21 cellular contexts compared by ENCODE assay signal in genomic region chr4:122669911-122670738, GRCh38. TPM values are rescaled to one million over a fixed set of nuclear protein-coding genes. Genes with fewer than 3 reads are reported as not detected.
DNase-seq lines count a peak whose midpoint lies in the region; ATAC-seq and TF ChIP-seq lines count a peak whose summit lies in the region.
"Had no signal": no experiment of that assay in that cellular context is flagged by ENCODE, and none has a peak within 500 bp of the region (broad histone marks: within the 10 kb centered on the region; RNA-seq: fewer than 3 reads in every experiment).

No MANE protein-coding gene starts in this region.

- no peak overlapping the region for H3K4me2 ChIP-seq in trophoblast cell (ENCODE audit: low read length)

- H3K4me1 Mint-ChIP-seq in activated T-cell treated with anti-CD3 and anti-CD28 coated beads, Interleukin-2, amount 50 U/mL, for 72 hours (ENCODE audit: low read depth): peaks cover 70% of the 10 kb centered on the region
- H3K4me1 Mint-ChIP-seq in T-helper 1 cell treated with Interleukin-12 subunit alpha and Interleukin-12 subunit beta and Interleukin-4 antibody, amounts not matched to agents 30 μg/mL and 1 μg/mL, for 36 hours (ENCODE audit: low read depth): peaks cover 76% of the 10 kb centered on the region
- H3K4me1 Mint-ChIP-seq in activated T-helper 17 cell treated with anti-CD3 and anti-CD28 coated beads, Interleukin-2, amount 50 U/mL, for 72 hours: peaks cover 26% of the 10 kb centered on the region
- H3K4me1 Mint-ChIP-seq in WTC11: peaks cover 14% of the 10 kb centered on the region
- H3K4me1 Mint-ChIP-seq: CD14-positive monocyte had no signal

- POLR2A ChIA-PET in WTC11 (lab: Charles Lee): no interaction called here

- H2BK12ac ChIP-seq in trophoblast cell (ENCODE audit: low read length): peak overlapping the region; percentile 39

- DNase-seq in activated T-cell treated with anti-CD3 and anti-CD28 coated beads, Interleukin-2, amount 50 U/mL, for 72 hours: no peak
- no peak for DNase-seq in activated T-cell treated with anti-CD3 and anti-CD28 coated beads, Interleukin-2, amount 50 U/mL, for 1 hour
- no peak for DNase-seq in trophoblast cell
- DNase-seq in dedifferentiated amniotic fluid mesenchymal stem cell (ENCODE audit: extremely low spot score): no peak
- DNase-seq in WTC11 (ENCODE audit: low spot score): no peak
- DNase-seq: ACHN, AML-193, COR-L47, DMS153, GM23248, KBM-7, NCI-H1417 treated with DMSO at 0.1 percent for 48 hours, NCI-H2029, NCI-H2171 treated with DMSO at 0.1 percent for 48 hours, NCI-H748 treated with DMSO at 0.1 percent for 48 hours, OCI-M1 had no signal

- H2BK5ac ChIP-seq in trophoblast cell (ENCODE audit: low read depth, low read length, poor library complexity): no peak overlapping the region

- peaks cover 10% of the 10 kb centered on the region for H3K79me1 ChIP-seq in trophoblast cell (ENCODE audit: low read length)

- H3K18ac ChIP-seq in trophoblast cell (ENCODE audit: low read length): peak overlapping the region; percentile 39

- no CpG with 5 or more reads among the region's 33 CpGs for WGBS in trophoblast cell (ENCODE audit: extremely low coverage, insufficient coverage, insufficient read length)

- H4K12ac ChIP-seq in trophoblast cell (ENCODE audit: low read depth, low read length): no peak overlapping the region

- no peak overlapping the region for H3K27ac ChIP-seq in trophoblast cell (ENCODE audit: low read depth, low read length)
- H3K27ac ChIP-seq: GM23248 had no signal

- no peak overlapping the region for H3K4me3 ChIP-seq in trophoblast cell (ENCODE audit: low read depth, low read length)
- H3K4me3 ChIP-seq: GM23248 had no signal

- CTCF ChIA-PET in WTC11 (lab: Charles Lee): no interaction called here

- no peak for ATAC-seq in activated T-cell treated with anti-CD3 and anti-CD28 coated beads, Interleukin-2, amount 50 U/mL, for 72 hours (replicated peaks in 1 of 2)
- no peak for ATAC-seq in activated T-helper 17 cell treated with anti-CD3 and anti-CD28 coated beads, Interleukin-2, amount 50 U/mL, for 72 hours (replicated peaks)
- no peak for ATAC-seq in WTC11

- H2BK120ac ChIP-seq in trophoblast cell (ENCODE audit: insufficient read depth, low read length, poor library complexity): no peak overlapping the region

- H3K36me3 Mint-ChIP-seq in activated T-cell treated with anti-CD3 and anti-CD28 coated beads, Interleukin-2, amount 50 U/mL, for 72 hours (ENCODE audit: insufficient read depth in 2 of 2): peaks cover 11 to 13% of the 10 kb centered on the region in 2 donors
- H3K36me3 Mint-ChIP-seq in T-helper 1 cell treated with Interleukin-12 subunit alpha and Interleukin-12 subunit beta and Interleukin-4 antibody, amounts not matched to agents 30 μg/mL and 1 μg/mL, for 36 hours (ENCODE audit: low read depth): peaks cover 1% of the 10 kb centered on the region
- H3K36me3 Mint-ChIP-seq in activated T-helper 17 cell treated with anti-CD3 and anti-CD28 coated beads, Interleukin-2, amount 50 U/mL, for 72 hours (ENCODE audit: low read depth): no peaks in the 10 kb centered on the region
- H3K36me3 Mint-ChIP-seq in WTC11: no peaks in the 10 kb centered on the region
- H3K36me3 Mint-ChIP-seq: CD14-positive monocyte had no signal

- no peak overlapping the region for H3K4ac ChIP-seq in trophoblast cell (ENCODE audit: low read depth, low read length)

- H3K4me1 ChIP-seq in trophoblast cell (ENCODE audit: control insufficient read depth in 1 of 2, insufficient read depth in 2 of 2, low read length in 2 of 2): peaks cover 5 to 16% of the 10 kb centered on the region in 2 experiments

- H4K91ac ChIP-seq in trophoblast cell (ENCODE audit: low read depth, low read length): peak overlapping the region; percentile 46

- H3K9me3 Mint-ChIP-seq in activated T-cell treated with anti-CD3 and anti-CD28 coated beads, Interleukin-2, amount 50 U/mL, for 72 hours: no peaks in the 10 kb centered on the region
- no peaks in the 10 kb centered on the region for H3K9me3 Mint-ChIP-seq in T-helper 1 cell treated with Interleukin-12 subunit alpha and Interleukin-12 subunit beta and Interleukin-4 antibody, amounts not matched to agents 30 μg/mL and 1 μg/mL, for 36 hours
- H3K9me3 Mint-ChIP-seq in activated T-helper 17 cell treated with anti-CD3 and anti-CD28 coated beads, Interleukin-2, amount 50 U/mL, for 72 hours: no peaks in the 10 kb centered on the region
- peaks cover 7% of the 10 kb centered on the region for H3K9me3 Mint-ChIP-seq in WTC11

- H3K27me3 ChIP-seq in trophoblast cell (ENCODE audit: insufficient read depth, low read length): no peaks in the 10 kb centered on the region

- no peaks in the 10 kb centered on the region for H3K36me3 ChIP-seq in trophoblast cell (ENCODE audit: control insufficient read depth in 1 of 2, insufficient read depth in 2 of 2, low read length in 2 of 2)

- H4K8ac ChIP-seq in trophoblast cell (ENCODE audit: low read depth, low read length): no peak overlapping the region

- H3K27me3 Mint-ChIP-seq in activated T-cell treated with anti-CD3 and anti-CD28 coated beads, Interleukin-2, amount 50 U/mL, for 72 hours (ENCODE audit: low read depth): peaks cover 7% of the 10 kb centered on the region
- H3K27me3 Mint-ChIP-seq in T-helper 1 cell treated with Interleukin-12 subunit alpha and Interleukin-12 subunit beta and Interleukin-4 antibody, amounts not matched to agents 30 μg/mL and 1 μg/mL, for 36 hours (ENCODE audit: low read depth): no peaks in the 10 kb centered on the region
- H3K27me3 Mint-ChIP-seq in activated T-helper 17 cell treated with anti-CD3 and anti-CD28 coated beads, Interleukin-2, amount 50 U/mL, for 72 hours: peaks cover 8% of the 10 kb centered on the region
- H3K27me3 Mint-ChIP-seq in WTC11 (ENCODE audit: low read depth): no peaks in the 10 kb centered on the region; the same call in 1 of the 2 replicates

- peak overlapping the region; percentile 62 for H3K14ac ChIP-seq in trophoblast cell (ENCODE audit: low read length)

- no peak overlapping the region for H2AFZ ChIP-seq in trophoblast cell (ENCODE audit: insufficient read depth, low read length, poor library complexity)
- H2AFZ ChIP-seq: GM23248 had no signal

- H2AK5ac ChIP-seq in trophoblast cell (ENCODE audit: low read length): peak overlapping the region; percentile 90

- H3K79me2 ChIP-seq in trophoblast cell (ENCODE audit: control insufficient read depth, insufficient read depth, low read length, poor library complexity): no peaks in the 10 kb centered on the region

- no peaks in the 10 kb centered on the region for H3K9me3 ChIP-seq in trophoblast cell (ENCODE audit: insufficient read depth, low read depth, low read length)

- no peak overlapping the region for H3K9ac ChIP-seq in trophoblast cell (ENCODE audit: low read length)
- H3K9ac ChIP-seq: GM23248 had no signal

- H3K27ac Mint-ChIP-seq in activated T-cell treated with anti-CD3 and anti-CD28 coated beads, Interleukin-2, amount 50 U/mL, for 72 hours: peak overlapping the region; percentile 83
- peak overlapping the region; percentile 74 for H3K27ac Mint-ChIP-seq in T-helper 1 cell treated with Interleukin-12 subunit alpha and Interleukin-12 subunit beta and Interleukin-4 antibody, amounts not matched to agents 30 μg/mL and 1 μg/mL, for 36 hours
- H3K27ac Mint-ChIP-seq in activated T-helper 17 cell treated with anti-CD3 and anti-CD28 coated beads, Interleukin-2, amount 50 U/mL, for 72 hours: peak overlapping the region; percentile 35
- H3K27ac Mint-ChIP-seq in WTC11: no peak overlapping the region
- H3K27ac Mint-ChIP-seq: CD14-positive monocyte had no signal

- no peak for TF ChIP-seq CTCF in WTC11 (IDR thresholded peaks at IDR 0.05)

- H3K4me3 Mint-ChIP-seq in activated T-cell treated with anti-CD3 and anti-CD28 coated beads, Interleukin-2, amount 50 U/mL, for 72 hours: peak overlapping the region in 1 of 2 donors; percentile 9
- H3K4me3 Mint-ChIP-seq in T-helper 1 cell treated with Interleukin-12 subunit alpha and Interleukin-12 subunit beta and Interleukin-4 antibody, amounts not matched to agents 30 μg/mL and 1 μg/mL, for 36 hours: no peak overlapping the region
- no peak overlapping the region for H3K4me3 Mint-ChIP-seq in activated T-helper 17 cell treated with anti-CD3 and anti-CD28 coated beads, Interleukin-2, amount 50 U/mL, for 72 hours
- H3K4me3 Mint-ChIP-seq in WTC11: no peak overlapping the region
- H3K4me3 Mint-ChIP-seq: CD14-positive monocyte had no signal

- H3K23ac ChIP-seq in trophoblast cell (ENCODE audit: low read length): no peak overlapping the region

TF ChIP-seq in WTC11, 78 proteins besides CTCF, POLR2A, EP300 and RAD21:
- TF ChIP-seq FOXP1 (CRISPR knock-in tag; IDR thresholded peaks at IDR 0.05; ENCODE audit: borderline replicate concordance): no peak
- TF ChIP-seq, protein P1, sequence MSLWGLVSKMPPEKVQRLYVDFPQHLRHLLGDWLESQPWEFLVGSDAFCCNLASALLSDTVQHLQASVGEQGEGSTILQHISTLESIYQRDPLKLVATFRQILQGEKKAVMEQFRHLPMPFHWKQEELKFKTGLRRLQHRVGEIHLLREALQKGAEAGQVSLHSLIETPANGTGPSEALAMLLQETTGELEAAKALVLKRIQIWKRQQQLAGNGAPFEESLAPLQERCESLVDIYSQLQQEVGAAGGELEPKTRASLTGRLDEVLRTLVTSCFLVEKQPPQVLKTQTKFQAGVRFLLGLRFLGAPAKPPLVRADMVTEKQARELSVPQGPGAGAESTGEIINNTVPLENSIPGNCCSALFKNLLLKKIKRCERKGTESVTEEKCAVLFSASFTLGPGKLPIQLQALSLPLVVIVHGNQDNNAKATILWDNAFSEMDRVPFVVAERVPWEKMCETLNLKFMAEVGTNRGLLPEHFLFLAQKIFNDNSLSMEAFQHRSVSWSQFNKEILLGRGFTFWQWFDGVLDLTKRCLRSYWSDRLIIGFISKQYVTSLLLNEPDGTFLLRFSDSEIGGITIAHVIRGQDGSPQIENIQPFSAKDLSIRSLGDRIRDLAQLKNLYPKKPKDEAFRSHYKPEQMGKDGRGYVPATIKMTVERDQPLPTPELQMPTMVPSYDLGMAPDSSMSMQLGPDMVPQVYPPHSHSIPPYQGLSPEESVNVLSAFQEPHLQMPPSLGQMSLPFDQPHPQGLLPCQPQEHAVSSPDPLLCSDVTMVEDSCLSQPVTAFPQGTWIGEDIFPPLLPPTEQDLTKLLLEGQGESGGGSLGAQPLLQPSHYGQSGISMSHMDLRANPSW (CRISPR knock-in tag; conservative IDR thresholded peaks at IDR 0.05; ENCODE audit: low read depth): no peak
TF ChIP-seq in WTC11: peak in this region for 0.

RNA-seq across cellular contexts. Expression of gene IL21, which starts 49.3 kb away (rescaled TPM):
- 10 to 100 TPM; 14.2 to 26.0 TPM for total RNA-seq in activated T-cell treated with anti-CD3 and anti-CD28 coated beads, Interleukin-2, amount 50 U/mL, for 72 hours
- total RNA-seq in activated T-helper 17 cell treated with anti-CD3 and anti-CD28 coated beads, Interleukin-2, amount 50 U/mL, for 72 hours: 10 to 100 TPM in 1 of 2 donors, 1 to 10 TPM in 1; 5.0 to 17.1 TPM
- polyA plus RNA-seq in trophoblast cell (2013): not detected in 2 replicates
- not detected in 3 replicates for total RNA-seq in WTC11 (2021)
- total RNA-seq: GM23248, NCI-H460, RPMI7951 had no signal
- polyA plus RNA-seq: CD14-positive monocyte, GM23248 had no signal
